In the genomic region with DNA sequence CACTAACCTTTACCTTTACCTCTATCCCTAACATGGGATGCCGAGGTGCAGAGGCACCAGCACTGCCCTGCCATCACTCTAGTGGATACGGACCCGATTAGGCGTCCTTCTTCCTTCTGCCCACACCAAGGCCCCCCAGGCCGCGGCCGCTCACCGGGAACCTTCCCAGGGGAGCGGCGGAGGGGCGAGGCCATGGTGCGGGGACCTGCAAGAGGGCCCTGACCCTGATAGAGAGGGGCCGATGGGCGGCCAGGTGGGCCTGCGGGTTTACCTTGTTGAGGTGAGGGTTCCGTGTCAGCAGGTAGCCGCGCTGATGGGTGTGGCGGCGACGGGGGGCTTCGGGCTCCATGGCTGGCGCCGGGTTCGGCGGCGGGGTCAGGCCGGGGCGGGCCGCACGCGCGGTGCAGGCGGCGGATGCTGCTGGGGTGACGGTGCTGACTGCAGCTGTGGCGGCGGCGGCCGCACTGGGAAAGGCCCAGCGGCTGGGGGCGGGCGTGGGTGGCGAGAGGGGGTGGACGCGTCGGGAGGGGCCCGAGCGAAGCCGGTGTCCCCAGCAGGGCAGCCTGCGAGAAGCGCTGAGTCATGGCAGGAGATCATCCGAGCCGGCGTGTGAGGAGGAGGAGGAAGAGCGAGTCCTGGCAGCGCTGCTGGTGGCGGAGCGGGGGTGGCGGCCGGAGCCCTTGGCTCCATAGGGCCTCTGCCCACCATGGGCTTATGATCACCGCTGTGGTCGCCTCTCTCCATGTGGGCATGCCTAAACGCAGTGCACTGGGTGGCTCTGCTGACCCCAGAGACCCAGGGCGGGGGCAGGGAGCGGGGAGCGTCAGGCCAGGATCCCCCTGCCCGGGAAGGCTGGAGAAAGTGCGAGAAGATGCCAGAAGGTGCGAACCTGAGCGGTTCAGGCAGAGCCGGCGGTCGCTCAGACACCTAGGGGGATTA, we compare ENCODE assay signal across 7 cellular contexts. TPM values are rescaled to one million over a fixed set of nuclear protein-coding genes. Genes with fewer than 3 reads are reported as not detected.
DNase-seq lines count a peak whose midpoint lies in the region; ATAC-seq and TF ChIP-seq lines count a peak whose summit lies in the region.

Gene ME1 (minus strand): TSS at position 446 of the 939 bp plus-strand sequence. CDS start 97 bp downstream, at position 349.

- H3K27me3 ChIP-seq in GM23338 (ENCODE audit: insufficient read depth) (peaks cover 7% of the 10 kb centered on the region; the same call in 1 of the 2 replicates), mesendoderm (ENCODE audit: insufficient read depth, low read length, poor library complexity) (no peaks in the 10 kb centered on the region)

- H3K36me3 ChIP-seq in GM23338 (ENCODE audit: insufficient read depth) (no peaks in the 10 kb centered on the region), mesendoderm (ENCODE audit: control insufficient read depth, insufficient read depth, low read length) (no peaks in the 10 kb centered on the region)

- H4K8ac ChIP-seq in mesendoderm (ENCODE audit: low read depth, low read length), result peak within 1 kb of the TSS; percentile 1

- POLR2A ChIA-PET in activated CD4-positive, alpha-beta memory T cell treated with anti-CD3 and anti-CD28 coated beads for 36 hours (lab: Charles Lee), result no interaction called here

- peak within 1 kb of the TSS; percentile 95 for H3K27ac Mint-ChIP-seq in GM23338
- no peak within 1 kb of the TSS for H3K27ac Mint-ChIP-seq in activated CD4-positive, alpha-beta memory T cell treated with anti-CD3 and anti-CD28 coated beads for 36 hours

- no peak within 1 kb of the TSS for H4K5ac ChIP-seq in mesendoderm (ENCODE audit: low read length)

- H3K4me3 Mint-ChIP-seq in GM23338, result peak within 1 kb of the TSS; percentile 85
- no peak within 1 kb of the TSS for H3K4me3 Mint-ChIP-seq in activated CD4-positive, alpha-beta memory T cell treated with anti-CD3 and anti-CD28 coated beads for 36 hours

- H3K9me2 ChIP-seq in GM23338 (ENCODE audit: insufficient read depth), result no peaks in the 10 kb centered on the region

- H3K79me2 ChIP-seq in GM23338 (replicated peaks; ENCODE audit: insufficient read depth), result peaks cover 41% of the 10 kb centered on the region
- H3K79me2 ChIP-seq in mesendoderm (ENCODE audit: control insufficient read depth, insufficient read depth, low read length), result peaks cover 6% of the 10 kb centered on the region

- peak within 1 kb of the TSS; percentile 94 for H3K18ac ChIP-seq in mesendoderm (ENCODE audit: low read length)

- H3F3A ChIP-seq in GM23338 (replicated peaks; ENCODE audit: low read depth), result no peaks in the 10 kb centered on the region

- peak within 1 kb of the TSS; percentile 67 for H3K23ac ChIP-seq in mesendoderm (ENCODE audit: low read length)

- peaks cover 4% of the 10 kb centered on the region; the same call in 1 of the 3 replicates for H3K36me3 Mint-ChIP-seq in GM23338 (ENCODE audit: low read depth)
- no peaks in the 10 kb centered on the region for H3K36me3 Mint-ChIP-seq in activated CD4-positive, alpha-beta memory T cell treated with anti-CD3 and anti-CD28 coated beads for 36 hours

- H3K27me3 Mint-ChIP-seq in GM23338 (ENCODE audit: insufficient read depth, low read depth, poor library complexity), result peaks cover 13% of the 10 kb centered on the region
- H3K27me3 Mint-ChIP-seq in activated CD4-positive, alpha-beta memory T cell treated with anti-CD3 and anti-CD28 coated beads for 36 hours, result peaks cover 16% of the 10 kb centered on the region

- WGBS in mesendoderm (ENCODE audit: extremely low coverage, insufficient coverage, low lambda C conversion rate), result no CpG with 5 or more reads among the region's 74 CpGs

- TF ChIP-seq CTCF in GM13977 (IDR thresholded peaks at IDR 0.05; ENCODE audit: extremely low read depth, insufficient read depth, missing control alignments) (no peak), GM23338 (conservative IDR thresholded peaks at IDR 0.05; ENCODE audit: low read depth in 2 of 2) (no peak)

- CTCF ChIA-PET in activated CD4-positive, alpha-beta memory T cell treated with anti-CD3 and anti-CD28 coated beads for 36 hours (lab: Charles Lee), result no interaction called here

- H3K9ac ChIP-seq in mesendoderm (ENCODE audit: low read length), result peak within 1 kb of the TSS; percentile 83

- H3K4me1 Mint-ChIP-seq in GM23338, result peaks cover 19% of the 10 kb centered on the region; the same call in 2 of the 3 replicates
- peaks cover 4% of the 10 kb centered on the region for H3K4me1 Mint-ChIP-seq in activated CD4-positive, alpha-beta memory T cell treated with anti-CD3 and anti-CD28 coated beads for 36 hours (ENCODE audit: low read depth)

- DNase-seq in GM13977 (ENCODE audit: low spot score) (peak; percentile 74), GM23338 (ENCODE audit: low spot score) (peak; percentile 79), KBM-7 (peak; percentile 89), epidermal melanocyte (ENCODE audit: insufficient read length, low spot score) (peak; percentile 31), mesendoderm (peak; percentile 90)
- DNase-seq in activated CD4-positive, alpha-beta memory T cell treated with anti-CD3 and anti-CD28 coated beads for 36 hours, result peak; percentile 67
- DNase-seq in stimulated activated CD8-positive, alpha-beta memory T cell treated with anti-CD3 and anti-CD28 coated beads, Interleukin-7, amount 100 ng/mL, for 48 hours (ENCODE audit: extremely low read depth in 1 of 2, low read depth in 1 of 2), result peak; percentile 9 to 21

- H3K4me2 ChIP-seq in GM23338 (peak within 1 kb of the TSS; percentile 85), mesendoderm (ENCODE audit: low read length) (peak within 1 kb of the TSS; percentile 93)

- H2BK5ac ChIP-seq in mesendoderm (ENCODE audit: low read length), result peak within 1 kb of the TSS; percentile 78

- H2AFZ ChIP-seq in GM23338, result peak within 1 kb of the TSS; percentile 94

- H3K27ac ChIP-seq in GM23338 (ENCODE audit: low read depth), result no peak within 1 kb of the TSS
- H3K27ac ChIP-seq in mesendoderm (ENCODE audit: low read depth, low read length), result peak within 1 kb of the TSS; percentile 57

- peak within 1 kb of the TSS; percentile 30 for H2BK120ac ChIP-seq in mesendoderm (ENCODE audit: low read depth, low read length)

- in situ Hi-C loops in GM13977 (cut with MboI; ENCODE audit: low pct_unique_long_range_greater_than_20kb, low sequenced_read_pairs, unreplicated experiment), result no loop called here
- in situ Hi-C loops in KBM-7 (cut with MboI; ENCODE audit: low pct_unique_long_range_greater_than_20kb, low sequenced_read_pairs), result no loop called here

- H3K4me1 ChIP-seq in GM23338 (ENCODE audit: insufficient read depth), result peaks cover 12% of the 10 kb centered on the region
- H3K4me1 ChIP-seq in mesendoderm (ENCODE audit: control insufficient read depth, low read depth, low read length), result peaks cover 3% of the 10 kb centered on the region

- no peaks in the 10 kb centered on the region for H4K20me1 ChIP-seq in GM23338 (replicated peaks; ENCODE audit: insufficient read depth)

- peaks cover 4% of the 10 kb centered on the region; the same call in 1 of the 3 replicates for H3K9me3 Mint-ChIP-seq in GM23338
- H3K9me3 Mint-ChIP-seq in activated CD4-positive, alpha-beta memory T cell treated with anti-CD3 and anti-CD28 coated beads for 36 hours, result peaks cover 3% of the 10 kb centered on the region

- intact Hi-C loops in activated CD4-positive, alpha-beta memory T cell treated with anti-CD3 and anti-CD28 coated beads for 36 hours (cut with micrococcal nuclease), result no loop called here

- H2BK15ac ChIP-seq in mesendoderm (replicated peaks; ENCODE audit: low read depth), result peak within 1 kb of the TSS; percentile 9

- H3K4me3 ChIP-seq in GM23338, result peak within 1 kb of the TSS; percentile 80
- H3K4me3 ChIP-seq in mesendoderm (ENCODE audit: low read length), result peak within 1 kb of the TSS; percentile 72

- peaks cover 5% of the 10 kb centered on the region for H3K79me1 ChIP-seq in mesendoderm (ENCODE audit: low read length)

- peak; percentile 89 for ATAC-seq in GM23338

- H3K4ac ChIP-seq in mesendoderm (ENCODE audit: low read depth, low read length), result peak within 1 kb of the TSS; percentile 26

- H3K56ac ChIP-seq in mesendoderm (ENCODE audit: low read length), result peak within 1 kb of the TSS; percentile 90

- peak within 1 kb of the TSS; percentile 84 for H2AK5ac ChIP-seq in mesendoderm (ENCODE audit: low read length)

RNA-seq across cellular contexts. Expression of gene ME1, which starts in this region (rescaled TPM):
- total RNA-seq in GM23338 (2014; rRNA removed; shearing (Covaris generic)), result 5.9 and 8.0 TPM in 2 replicates
- polyA plus RNA-seq in GM23338 (2016; fragmentation: Nextera tagmentation; extraction: Ambion mirVana), result 6.4 and 6.7 TPM in 2 replicates
- under 1 TPM; 0.24 to 0.36 TPM for total RNA-seq in activated CD4-positive, alpha-beta memory T cell treated with anti-CD3 and anti-CD28 coated beads for 36 hours
- 9.3 TPM for polyA plus RNA-seq in mesendoderm (2013, experiment 1 of 2)
- 9.9 TPM for polyA plus RNA-seq in mesendoderm (2013, experiment 2 of 2)

Comparison
In these comparisons a context has a peak if more than half of its experiments do, and no peak if none do; other contexts are left out.
1. Peak in DNase-seq in activated CD4-positive, alpha-beta memory T cell treated with anti-CD3 and anti-CD28 coated beads for 36 hours; RNA of the gene not detected or under 1 TPM.
2. DNase-seq: peak in every context shown above with its lines; median percentile 90 in mesendoderm; 89 in KBM-7; 79 in GM23338; 74 in GM13977; 67 in activated CD4-positive, alpha-beta memory T cell treated with anti-CD3 and anti-CD28 coated beads for 36 hours; 31 in epidermal melanocyte; 15 in stimulated activated CD8-positive, alpha-beta memory T cell treated with anti-CD3 and anti-CD28 coated beads, Interleukin-7, amount 100 ng/mL, for 48 hours.